ENCODE assay signal across 1 cellular context in the genomic region with DNA sequence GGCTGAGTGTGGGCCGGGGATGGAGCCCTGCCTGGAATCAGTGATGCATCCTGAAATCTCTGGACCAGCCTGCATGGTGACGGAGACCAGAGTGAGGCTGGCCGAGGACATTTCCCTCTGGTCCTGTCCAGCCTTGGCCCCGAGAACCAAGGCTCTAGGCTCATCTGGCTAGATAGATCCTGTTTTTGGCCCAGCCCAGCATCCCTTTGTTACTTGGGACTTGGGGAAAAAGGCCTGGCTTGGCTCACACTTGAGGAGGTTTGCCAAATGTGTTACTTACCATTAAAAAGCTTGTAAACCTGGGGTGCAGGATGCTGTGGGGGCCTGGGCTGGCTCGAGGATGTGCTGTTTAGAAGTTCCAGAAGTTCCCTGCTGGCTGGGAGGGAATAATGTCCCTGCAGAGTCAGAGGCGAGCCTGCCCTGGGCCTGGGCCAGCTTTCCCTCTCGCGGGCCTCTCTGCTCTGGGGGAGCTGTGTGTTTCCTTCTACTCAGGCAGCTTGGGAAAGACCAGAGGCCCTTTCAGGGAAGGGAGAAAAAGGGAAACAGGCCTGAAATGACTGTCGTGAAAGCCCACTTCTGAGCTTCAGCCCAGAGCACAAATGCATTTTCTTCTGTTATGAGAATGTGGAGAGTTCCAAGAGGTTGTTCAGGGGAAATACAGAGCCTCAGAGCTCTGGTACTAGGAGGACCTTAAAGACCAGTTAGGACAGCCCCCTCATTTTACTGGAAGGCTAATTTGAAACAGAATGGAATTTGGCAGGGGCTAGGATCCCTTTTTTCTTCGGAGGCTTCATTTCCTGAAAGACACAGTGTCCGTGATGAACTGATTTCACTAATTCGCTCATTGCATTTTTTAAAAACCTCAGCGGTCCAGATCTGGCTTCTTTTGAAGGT.
TF ChIP-seq lines count a peak whose summit lies in the region.

No MANE protein-coding gene starts in this region.

TF ChIP-seq in K562, 482 proteins besides CTCF, POLR2A, EP300 and RAD21 (continued from another document):
- TF ChIP-seq CHAMP1 (IDR thresholded peaks at IDR 0.05), result no peak
- no peak for TF ChIP-seq MAFG (tag; conservative IDR thresholded peaks at IDR 0.05)
- TF ChIP-seq, protein P1, sequence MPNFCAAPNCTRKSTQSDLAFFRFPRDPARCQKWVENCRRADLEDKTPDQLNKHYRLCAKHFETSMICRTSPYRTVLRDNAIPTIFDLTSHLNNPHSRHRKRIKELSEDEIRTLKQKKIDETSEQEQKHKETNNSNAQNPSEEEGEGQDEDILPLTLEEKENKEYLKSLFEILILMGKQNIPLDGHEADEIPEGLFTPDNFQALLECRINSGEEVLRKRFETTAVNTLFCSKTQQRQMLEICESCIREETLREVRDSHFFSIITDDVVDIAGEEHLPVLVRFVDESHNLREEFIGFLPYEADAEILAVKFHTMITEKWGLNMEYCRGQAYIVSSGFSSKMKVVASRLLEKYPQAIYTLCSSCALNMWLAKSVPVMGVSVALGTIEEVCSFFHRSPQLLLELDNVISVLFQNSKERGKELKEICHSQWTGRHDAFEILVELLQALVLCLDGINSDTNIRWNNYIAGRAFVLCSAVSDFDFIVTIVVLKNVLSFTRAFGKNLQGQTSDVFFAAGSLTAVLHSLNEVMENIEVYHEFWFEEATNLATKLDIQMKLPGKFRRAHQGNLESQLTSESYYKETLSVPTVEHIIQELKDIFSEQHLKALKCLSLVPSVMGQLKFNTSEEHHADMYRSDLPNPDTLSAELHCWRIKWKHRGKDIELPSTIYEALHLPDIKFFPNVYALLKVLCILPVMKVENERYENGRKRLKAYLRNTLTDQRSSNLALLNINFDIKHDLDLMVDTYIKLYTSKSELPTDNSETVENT (CRISPR knock-in tag; IDR thresholded peaks at IDR 0.05), result no peak
- TF ChIP-seq FOXA3 (CRISPR knock-in tag; conservative IDR thresholded peaks at IDR 0.05 in 1 of 2, IDR thresholded peaks at IDR 0.05 in 1 of 2), result no peak
- no peak for TF ChIP-seq NR4A1 (CRISPR knock-in tag; IDR thresholded peaks at IDR 0.05)
- no peak for TF ChIP-seq NR4A1 (tag; IDR thresholded peaks at IDR 0.05)
- TF ChIP-seq KDM5B (IDR thresholded peaks at IDR 0.05; ENCODE audit: insufficient replicate concordance, low read depth, low read length), result peak; percentile 35
- no peak for TF ChIP-seq GATA2 (CRISPR knock-in tag; IDR thresholded peaks at IDR 0.05)
- TF ChIP-seq ZNF324 (CRISPR knock-in tag; IDR thresholded peaks at IDR 0.05), result no peak
- no peak for TF ChIP-seq NUFIP1 (IDR thresholded peaks at IDR 0.05; ENCODE audit: partially characterized antibody)
- TF ChIP-seq ZNF830 (CRISPR knock-in tag; IDR thresholded peaks at IDR 0.05), result no peak
- TF ChIP-seq, protein P2, sequence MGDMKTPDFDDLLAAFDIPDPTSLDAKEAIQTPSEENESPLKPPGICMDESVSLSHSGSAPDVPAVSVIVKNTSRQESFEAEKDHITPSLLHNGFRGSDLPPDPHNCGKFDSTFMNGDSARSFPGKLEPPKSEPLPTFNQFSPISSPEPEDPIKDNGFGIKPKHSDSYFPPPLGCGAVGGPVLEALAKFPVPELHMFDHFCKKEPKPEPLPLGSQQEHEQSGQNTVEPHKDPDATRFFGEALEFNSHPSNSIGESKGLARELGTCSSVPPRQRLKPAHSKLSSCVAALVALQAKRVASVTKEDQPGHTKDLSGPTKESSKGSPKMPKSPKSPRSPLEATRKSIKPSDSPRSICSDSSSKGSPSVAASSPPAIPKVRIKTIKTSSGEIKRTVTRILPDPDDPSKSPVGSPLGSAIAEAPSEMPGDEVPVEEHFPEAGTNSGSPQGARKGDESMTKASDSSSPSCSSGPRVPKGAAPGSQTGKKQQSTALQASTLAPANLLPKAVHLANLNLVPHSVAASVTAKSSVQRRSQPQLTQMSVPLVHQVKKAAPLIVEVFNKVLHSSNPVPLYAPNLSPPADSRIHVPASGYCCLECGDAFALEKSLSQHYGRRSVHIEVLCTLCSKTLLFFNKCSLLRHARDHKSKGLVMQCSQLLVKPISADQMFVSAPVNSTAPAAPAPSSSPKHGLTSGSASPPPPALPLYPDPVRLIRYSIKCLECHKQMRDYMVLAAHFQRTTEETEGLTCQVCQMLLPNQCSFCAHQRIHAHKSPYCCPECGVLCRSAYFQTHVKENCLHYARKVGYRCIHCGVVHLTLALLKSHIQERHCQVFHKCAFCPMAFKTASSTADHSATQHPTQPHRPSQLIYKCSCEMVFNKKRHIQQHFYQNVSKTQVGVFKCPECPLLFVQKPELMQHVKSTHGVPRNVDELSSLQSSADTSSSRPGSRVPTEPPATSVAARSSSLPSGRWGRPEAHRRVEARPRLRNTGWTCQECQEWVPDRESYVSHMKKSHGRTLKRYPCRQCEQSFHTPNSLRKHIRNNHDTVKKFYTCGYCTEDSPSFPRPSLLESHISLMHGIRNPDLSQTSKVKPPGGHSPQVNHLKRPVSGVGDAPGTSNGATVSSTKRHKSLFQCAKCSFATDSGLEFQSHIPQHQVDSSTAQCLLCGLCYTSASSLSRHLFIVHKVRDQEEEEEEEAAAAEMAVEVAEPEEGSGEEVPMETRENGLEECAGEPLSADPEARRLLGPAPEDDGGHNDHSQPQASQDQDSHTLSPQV (IDR thresholded peaks at IDR 0.05), result no peak
- TF ChIP-seq KLF10 (CRISPR knock-in tag; IDR thresholded peaks at IDR 0.05), result no peak
- TF ChIP-seq FOS (IDR thresholded peaks at IDR 0.05; ENCODE audit: extremely low read depth, insufficient read length), result no peak
- no peak for TF ChIP-seq ZNF121 (CRISPR knock-in tag; conservative IDR thresholded peaks at IDR 0.05)
- TF ChIP-seq HMG20B (CRISPR knock-in tag; IDR thresholded peaks at IDR 0.05), result no peak
- TF ChIP-seq ARID2 (IDR thresholded peaks at IDR 0.05), result no peak
- TF ChIP-seq FUS (optimal IDR thresholded peaks at IDR 0.05; ENCODE audit: low read depth, low read length), result no peak
- TF ChIP-seq, protein P3, sequence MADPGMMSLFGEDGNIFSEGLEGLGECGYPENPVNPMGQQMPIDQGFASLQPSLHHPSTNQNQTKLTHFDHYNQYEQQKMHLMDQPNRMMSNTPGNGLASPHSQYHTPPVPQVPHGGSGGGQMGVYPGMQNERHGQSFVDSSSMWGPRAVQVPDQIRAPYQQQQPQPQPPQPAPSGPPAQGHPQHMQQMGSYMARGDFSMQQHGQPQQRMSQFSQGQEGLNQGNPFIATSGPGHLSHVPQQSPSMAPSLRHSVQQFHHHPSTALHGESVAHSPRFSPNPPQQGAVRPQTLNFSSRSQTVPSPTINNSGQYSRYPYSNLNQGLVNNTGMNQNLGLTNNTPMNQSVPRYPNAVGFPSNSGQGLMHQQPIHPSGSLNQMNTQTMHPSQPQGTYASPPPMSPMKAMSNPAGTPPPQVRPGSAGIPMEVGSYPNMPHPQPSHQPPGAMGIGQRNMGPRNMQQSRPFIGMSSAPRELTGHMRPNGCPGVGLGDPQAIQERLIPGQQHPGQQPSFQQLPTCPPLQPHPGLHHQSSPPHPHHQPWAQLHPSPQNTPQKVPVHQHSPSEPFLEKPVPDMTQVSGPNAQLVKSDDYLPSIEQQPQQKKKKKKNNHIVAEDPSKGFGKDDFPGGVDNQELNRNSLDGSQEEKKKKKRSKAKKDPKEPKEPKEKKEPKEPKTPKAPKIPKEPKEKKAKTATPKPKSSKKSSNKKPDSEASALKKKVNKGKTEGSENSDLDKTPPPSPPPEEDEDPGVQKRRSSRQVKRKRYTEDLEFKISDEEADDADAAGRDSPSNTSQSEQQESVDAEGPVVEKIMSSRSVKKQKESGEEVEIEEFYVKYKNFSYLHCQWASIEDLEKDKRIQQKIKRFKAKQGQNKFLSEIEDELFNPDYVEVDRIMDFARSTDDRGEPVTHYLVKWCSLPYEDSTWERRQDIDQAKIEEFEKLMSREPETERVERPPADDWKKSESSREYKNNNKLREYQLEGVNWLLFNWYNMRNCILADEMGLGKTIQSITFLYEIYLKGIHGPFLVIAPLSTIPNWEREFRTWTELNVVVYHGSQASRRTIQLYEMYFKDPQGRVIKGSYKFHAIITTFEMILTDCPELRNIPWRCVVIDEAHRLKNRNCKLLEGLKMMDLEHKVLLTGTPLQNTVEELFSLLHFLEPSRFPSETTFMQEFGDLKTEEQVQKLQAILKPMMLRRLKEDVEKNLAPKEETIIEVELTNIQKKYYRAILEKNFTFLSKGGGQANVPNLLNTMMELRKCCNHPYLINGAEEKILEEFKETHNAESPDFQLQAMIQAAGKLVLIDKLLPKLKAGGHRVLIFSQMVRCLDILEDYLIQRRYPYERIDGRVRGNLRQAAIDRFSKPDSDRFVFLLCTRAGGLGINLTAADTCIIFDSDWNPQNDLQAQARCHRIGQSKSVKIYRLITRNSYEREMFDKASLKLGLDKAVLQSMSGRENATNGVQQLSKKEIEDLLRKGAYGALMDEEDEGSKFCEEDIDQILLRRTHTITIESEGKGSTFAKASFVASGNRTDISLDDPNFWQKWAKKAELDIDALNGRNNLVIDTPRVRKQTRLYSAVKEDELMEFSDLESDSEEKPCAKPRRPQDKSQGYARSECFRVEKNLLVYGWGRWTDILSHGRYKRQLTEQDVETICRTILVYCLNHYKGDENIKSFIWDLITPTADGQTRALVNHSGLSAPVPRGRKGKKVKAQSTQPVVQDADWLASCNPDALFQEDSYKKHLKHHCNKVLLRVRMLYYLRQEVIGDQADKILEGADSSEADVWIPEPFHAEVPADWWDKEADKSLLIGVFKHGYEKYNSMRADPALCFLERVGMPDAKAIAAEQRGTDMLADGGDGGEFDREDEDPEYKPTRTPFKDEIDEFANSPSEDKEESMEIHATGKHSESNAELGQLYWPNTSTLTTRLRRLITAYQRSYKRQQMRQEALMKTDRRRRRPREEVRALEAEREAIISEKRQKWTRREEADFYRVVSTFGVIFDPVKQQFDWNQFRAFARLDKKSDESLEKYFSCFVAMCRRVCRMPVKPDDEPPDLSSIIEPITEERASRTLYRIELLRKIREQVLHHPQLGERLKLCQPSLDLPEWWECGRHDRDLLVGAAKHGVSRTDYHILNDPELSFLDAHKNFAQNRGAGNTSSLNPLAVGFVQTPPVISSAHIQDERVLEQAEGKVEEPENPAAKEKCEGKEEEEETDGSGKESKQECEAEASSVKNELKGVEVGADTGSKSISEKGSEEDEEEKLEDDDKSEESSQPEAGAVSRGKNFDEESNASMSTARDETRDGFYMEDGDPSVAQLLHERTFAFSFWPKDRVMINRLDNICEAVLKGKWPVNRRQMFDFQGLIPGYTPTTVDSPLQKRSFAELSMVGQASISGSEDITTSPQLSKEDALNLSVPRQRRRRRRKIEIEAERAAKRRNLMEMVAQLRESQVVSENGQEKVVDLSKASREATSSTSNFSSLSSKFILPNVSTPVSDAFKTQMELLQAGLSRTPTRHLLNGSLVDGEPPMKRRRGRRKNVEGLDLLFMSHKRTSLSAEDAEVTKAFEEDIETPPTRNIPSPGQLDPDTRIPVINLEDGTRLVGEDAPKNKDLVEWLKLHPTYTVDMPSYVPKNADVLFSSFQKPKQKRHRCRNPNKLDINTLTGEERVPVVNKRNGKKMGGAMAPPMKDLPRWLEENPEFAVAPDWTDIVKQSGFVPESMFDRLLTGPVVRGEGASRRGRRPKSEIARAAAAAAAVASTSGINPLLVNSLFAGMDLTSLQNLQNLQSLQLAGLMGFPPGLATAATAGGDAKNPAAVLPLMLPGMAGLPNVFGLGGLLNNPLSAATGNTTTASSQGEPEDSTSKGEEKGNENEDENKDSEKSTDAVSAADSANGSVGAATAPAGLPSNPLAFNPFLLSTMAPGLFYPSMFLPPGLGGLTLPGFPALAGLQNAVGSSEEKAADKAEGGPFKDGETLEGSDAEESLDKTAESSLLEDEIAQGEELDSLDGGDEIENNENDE (IDR thresholded peaks at IDR 0.05; ENCODE audit: low read depth, low read length), result no peak
- TF ChIP-seq L3MBTL2 (IDR thresholded peaks at IDR 0.05), result 0 out of 2 replicates have a peak, but pooled peaks have one; percentile 18
- TF ChIP-seq XRCC5 (IDR thresholded peaks at IDR 0.05; ENCODE audit: low read depth, low read length), result no peak
- no peak for TF ChIP-seq RAD51 (IDR thresholded peaks at IDR 0.05; ENCODE audit: borderline replicate concordance, low read depth)
- TF ChIP-seq ZNF253 (CRISPR knock-in tag; conservative IDR thresholded peaks at IDR 0.05), result no peak
- TF ChIP-seq, protein P4, sequence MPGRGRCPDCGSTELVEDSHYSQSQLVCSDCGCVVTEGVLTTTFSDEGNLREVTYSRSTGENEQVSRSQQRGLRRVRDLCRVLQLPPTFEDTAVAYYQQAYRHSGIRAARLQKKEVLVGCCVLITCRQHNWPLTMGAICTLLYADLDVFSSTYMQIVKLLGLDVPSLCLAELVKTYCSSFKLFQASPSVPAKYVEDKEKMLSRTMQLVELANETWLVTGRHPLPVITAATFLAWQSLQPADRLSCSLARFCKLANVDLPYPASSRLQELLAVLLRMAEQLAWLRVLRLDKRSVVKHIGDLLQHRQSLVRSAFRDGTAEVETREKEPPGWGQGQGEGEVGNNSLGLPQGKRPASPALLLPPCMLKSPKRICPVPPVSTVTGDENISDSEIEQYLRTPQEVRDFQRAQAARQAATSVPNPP (IDR thresholded peaks at IDR 0.05; ENCODE audit: borderline replicate concordance, insufficient read depth, insufficient read length), result no peak
- TF ChIP-seq HNRNPL (IDR thresholded peaks at IDR 0.05; ENCODE audit: low read depth, low read length), result no peak
- TF ChIP-seq ZNF143 (CRISPR knock-in tag; IDR thresholded peaks at IDR 0.05), result no peak
- no peak for TF ChIP-seq NFRKB (IDR thresholded peaks at IDR 0.05; ENCODE audit: low read depth)
